12 cellular contexts compared by ENCODE assay signal in genomic region chr3:40169983-40170382, GRCh38.
DNase-seq lines count a peak whose midpoint lies in the region; ATAC-seq and TF ChIP-seq lines count a peak whose summit lies in the region.
"Had no signal": no experiment of that assay in that cellular context is flagged by ENCODE, and none has a peak within 500 bp of the region (broad histone marks: within the 10 kb centered on the region; RNA-seq: fewer than 3 reads in every experiment).

No MANE protein-coding gene starts in this region.

- peaks cover 0 to 7% (median 0%) of the 10 kb centered on the region in 4 donors for H3K4me1 ChIP-seq in tibial artery

- H3K36me3 ChIP-seq in GM06990 (ENCODE audit: control insufficient read depth, insufficient read depth, low read length) (no peaks in the 10 kb centered on the region), tibial artery (peaks cover 0 to 5% (median 3%) of the 10 kb centered on the region in 3 donors)
- H3K36me3 ChIP-seq: Peyer's patch had no signal

- in situ Hi-C loops in G401 (cut with HindIII; ENCODE audit: low sequenced_read_pairs) = no loop called here

- H3K27me3 ChIP-seq in GM06990 (replicated peaks; ENCODE audit: control insufficient read depth, insufficient read depth, low read length) (peaks cover 3% of the 10 kb centered on the region), tibial artery (no peaks in the 10 kb centered on the region)
- H3K27me3 ChIP-seq: Peyer's patch had no signal

- no peaks in the 10 kb centered on the region for H3K9me3 ChIP-seq in tibial artery
- H3K9me3 ChIP-seq: Peyer's patch had no signal

- DNase-seq in GM06990 (ENCODE audit: extremely low read depth, insufficient read length) (no peak), tibial artery (no peak), G401 (ENCODE audit: low spot score) (no peak), T-helper 2 cell (no peak)
- DNase-seq in activated CD4-positive, alpha-beta T cell treated with anti-CD3 and anti-CD28 coated beads for 48 hours = no peak
- DNase-seq: NCI-H187; Peyer's patch; small intestine; stimulated activated naive CD4-positive, alpha-beta T cell had no signal

- no peak overlapping the region for H3K27ac ChIP-seq in tibial artery
- H3K27ac ChIP-seq: Peyer's patch had no signal

- H3K4me3 ChIP-seq in GM06990 (replicated peaks; ENCODE audit: low read depth, low read length) (peak overlapping the region; percentile 41), tibial artery (no peak overlapping the region)
- H3K4me3 ChIP-seq: Peyer's patch had no signal

- TF ChIP-seq CTCF in GM06990 (IDR thresholded peaks at IDR 0.05; ENCODE audit: insufficient read depth, low read length, poor library complexity, severe bottlenecking) (no peak), tibial artery (IDR thresholded peaks at IDR 0.05) (no peak)

- ATAC-seq in GM19372 (IDR thresholded peaks at IDR 0.05; ENCODE audit: low read depth, unreplicated experiment) = peak; percentile 38
- ATAC-seq in HG02763 (IDR thresholded peaks at IDR 0.05; ENCODE audit: unreplicated experiment) = peak; percentile 35
- peak; percentile 3 for ATAC-seq in HG03469 (IDR thresholded peaks at IDR 0.05; ENCODE audit: unreplicated experiment)

- intact Hi-C loops in tibial artery (cut with DNase I; ENCODE audit: low total_unique reads) = no loop called here
